ENCODE assay signal across 10 cellular contexts in the genomic region with DNA sequence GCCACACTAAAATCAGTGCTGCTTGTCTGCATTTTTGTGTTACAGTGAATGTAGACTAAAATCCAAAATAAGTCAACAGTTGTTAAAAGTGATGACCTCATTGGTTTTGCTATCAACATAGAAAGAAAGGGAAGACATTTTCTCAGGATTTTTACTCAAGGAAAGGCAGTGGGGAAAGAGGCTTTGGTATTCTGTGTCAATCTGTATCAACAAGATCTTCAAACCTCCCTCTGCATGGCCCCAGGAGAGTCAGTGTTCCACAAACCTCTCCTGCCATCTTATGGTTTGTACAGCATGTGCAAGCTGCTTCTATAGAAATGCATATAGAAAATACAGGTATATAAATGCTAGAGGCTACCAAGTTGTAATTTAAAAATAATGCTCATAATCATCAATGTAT. TPM values are rescaled to one million over a fixed set of nuclear protein-coding genes. Genes with fewer than 3 reads are reported as not detected.
A peak's percentile ranks its signal among the peaks of the same experiment; 100 is the strongest.
DNase-seq lines count a peak whose midpoint lies in the region; ATAC-seq and TF ChIP-seq lines count a peak whose summit lies in the region.
"Had no signal": no experiment of that assay in that cellular context is flagged by ENCODE, and none has a peak within 500 bp of the region (broad histone marks: within the 10 kb centered on the region; RNA-seq: fewer than 3 reads in every experiment).

No MANE protein-coding gene starts in this region.

- H3K27me3 Mint-ChIP-seq in type B pancreatic cell = peaks cover 5% of the 10 kb centered on the region
- peaks cover 2 to 18% of the 10 kb centered on the region in 2 donors for H3K27me3 Mint-ChIP-seq in CD8-positive, alpha-beta memory T cell

- no peaks in the 10 kb centered on the region for H3K9me3 Mint-ChIP-seq in type B pancreatic cell
- H3K9me3 Mint-ChIP-seq in CD8-positive, alpha-beta memory T cell = peaks cover 0 to 9% (median 0%) of the 10 kb centered on the region in 5 donors

- DNase-seq in cardiac muscle cell (ENCODE audit: low read depth in 1 of 2, low spot score in 1 of 2) (peak; percentile 14 to 38), Right ventricle myocardium inferior (ENCODE audit: missing footprints) (no peak), LHCN-M2 (ENCODE audit: low read depth) (peak; percentile 30), dedifferentiated amniotic fluid mesenchymal stem cell (ENCODE audit: extremely low spot score) (peak; percentile 55), type B pancreatic cell (ENCODE audit: extremely low spot score, unreplicated experiment) (no peak), mucosa of gallbladder (ENCODE audit: low spot score) (no peak), uterus (no peak)
- no peak for DNase-seq in CD8-positive, alpha-beta memory T cell
- DNase-seq: activated CD4-positive, alpha-beta T cell treated with anti-CD3 and anti-CD28 coated beads for 4 hours had no signal

- no peaks in the 10 kb centered on the region for H3K36me3 Mint-ChIP-seq in type B pancreatic cell
- H3K36me3 Mint-ChIP-seq in CD8-positive, alpha-beta memory T cell = no peaks in the 10 kb centered on the region

- H3K27me3 ChIP-seq in cardiac muscle cell = no peaks in the 10 kb centered on the region
- no peaks in the 10 kb centered on the region for H3K27me3 ChIP-seq in CD8-positive, alpha-beta memory T cell (ENCODE audit: insufficient read depth, low read length, poor library complexity, severe bottlenecking)
- no peaks in the 10 kb centered on the region for H3K27me3 ChIP-seq in uterus

- H3K4me3 Mint-ChIP-seq in type B pancreatic cell = no peak overlapping the region
- H3K4me3 Mint-ChIP-seq in CD8-positive, alpha-beta memory T cell = no peak overlapping the region

- ATAC-seq in Right ventricle myocardium inferior = no peak

- CTCF ChIA-PET in CD8-positive, alpha-beta memory T cell (lab: Charles Lee) = no interaction called here

- TF ChIP-seq POLR2A in uterus (IDR thresholded peaks at IDR 0.05) = no peak

- H3K27ac ChIP-seq in cardiac muscle cell (no peak overlapping the region), uterus (no peak overlapping the region)
- no peak overlapping the region for H3K27ac ChIP-seq in CD8-positive, alpha-beta memory T cell (ENCODE audit: low read depth, low read length)
- H3K27ac ChIP-seq: skin epidermis had no signal

- H3K9me3 ChIP-seq in cardiac muscle cell (ENCODE audit: low read depth) (no peaks in the 10 kb centered on the region), uterus (peaks cover 0 to 4% of the 10 kb centered on the region in 2 donors)
- H3K9me3 ChIP-seq in CD8-positive, alpha-beta memory T cell (ENCODE audit: low read length) = no peaks in the 10 kb centered on the region

- H3K4me1 Mint-ChIP-seq in type B pancreatic cell (ENCODE audit: unreplicated experiment) = no peaks in the 10 kb centered on the region
- H3K4me1 Mint-ChIP-seq in CD8-positive, alpha-beta memory T cell = no peaks in the 10 kb centered on the region

- POLR2A ChIA-PET in CD8-positive, alpha-beta memory T cell (lab: Charles Lee) = no interaction called here

- H3K36me3 ChIP-seq in cardiac muscle cell (no peaks in the 10 kb centered on the region), uterus (no peaks in the 10 kb centered on the region)
- H3K36me3 ChIP-seq in CD8-positive, alpha-beta memory T cell (ENCODE audit: insufficient read depth, low read length) = no peaks in the 10 kb centered on the region

- intact Hi-C loops in Right ventricle myocardium inferior (cut with DNase I) = loop anchor here (5.0 kb wide), 1 partner anchor 167 kb away; a partner anchor contains a TSS
- intact Hi-C loops in uterus (cut with DNase I; ENCODE audit: low total_unique reads) = no loop called here

- no peak overlapping the region for H3K27ac Mint-ChIP-seq in type B pancreatic cell
- H3K27ac Mint-ChIP-seq in CD8-positive, alpha-beta memory T cell = no peak overlapping the region

- peak; percentile 24 for TF ChIP-seq CTCF in cardiac muscle cell (IDR thresholded peaks at IDR 0.05; ENCODE audit: low read depth, low read length)
- peak; percentile 60 for TF ChIP-seq CTCF in type B pancreatic cell (conservative IDR thresholded peaks at IDR 0.05)
- TF ChIP-seq CTCF in uterus (IDR thresholded peaks at IDR 0.05) = no peak

- H3K4me1 ChIP-seq in cardiac muscle cell (ENCODE audit: low read depth) = no peaks in the 10 kb centered on the region
- no peaks in the 10 kb centered on the region for H3K4me1 ChIP-seq in CD8-positive, alpha-beta memory T cell (ENCODE audit: insufficient read depth, low read length)
- peaks cover 3 to 4% of the 10 kb centered on the region in 2 donors for H3K4me1 ChIP-seq in uterus

- H3K4me3 ChIP-seq in cardiac muscle cell = no peak overlapping the region
- H3K4me3 ChIP-seq in CD8-positive, alpha-beta memory T cell (ENCODE audit: low read length) = no peak overlapping the region
- no peak overlapping the region for H3K4me3 ChIP-seq in uterus
- H3K4me3 ChIP-seq: skin epidermis had no signal

RNA-seq across cellular contexts. Expression of a gene that starts 13.8 kb away (rescaled TPM):
- not detected in 2 replicates for total RNA-seq in cardiac muscle cell
- not detected in 2 replicates for polyA plus RNA-seq in cardiac muscle cell
- total RNA-seq in Right ventricle myocardium inferior = not detected
- not detected in 2 replicates for total RNA-seq in LHCN-M2 (2014; rRNA removed)
- polyA plus RNA-seq in LHCN-M2 (2012) = not detected
- total RNA-seq in type B pancreatic cell (ENCODE audit: low replicate concordance) = not detected in 2 replicates
- total RNA-seq in mucosa of gallbladder = not detected
- not detected for total RNA-seq in CD8-positive, alpha-beta memory T cell
- polyA plus RNA-seq in CD8-positive, alpha-beta memory T cell = not detected
- total RNA-seq in uterus = not detected

RNA-seq across cellular contexts. Expression of a gene that starts 18.5 kb away (rescaled TPM):
- not detected in 2 replicates for total RNA-seq in cardiac muscle cell
- polyA plus RNA-seq in cardiac muscle cell = 0.39 TPM in 1 of 2 replicates, not detected in the other
- not detected for total RNA-seq in Right ventricle myocardium inferior
- total RNA-seq in LHCN-M2 (2014; rRNA removed) = not detected in 2 replicates
- not detected for polyA plus RNA-seq in LHCN-M2 (2012)
- total RNA-seq in type B pancreatic cell (ENCODE audit: low replicate concordance) = not detected in 2 replicates
- not detected for total RNA-seq in mucosa of gallbladder
- not detected for total RNA-seq in CD8-positive, alpha-beta memory T cell
- polyA plus RNA-seq in CD8-positive, alpha-beta memory T cell = not detected
- total RNA-seq in uterus = not detected

RNA-seq across cellular contexts. Expression of a gene that starts 26.5 kb away (rescaled TPM):
- 1.4 and 3.6 TPM in 2 replicates for total RNA-seq in cardiac muscle cell
- polyA plus RNA-seq in cardiac muscle cell = 0.25 and 1.1 TPM in 2 replicates
- not detected for total RNA-seq in Right ventricle myocardium inferior
- total RNA-seq in LHCN-M2 (2014; rRNA removed) = not detected in 2 replicates
- polyA plus RNA-seq in LHCN-M2 (2012) = not detected
- total RNA-seq in type B pancreatic cell (ENCODE audit: low replicate concordance) = not detected in 2 replicates
- total RNA-seq in mucosa of gallbladder = 0.37 TPM
- not detected for total RNA-seq in CD8-positive, alpha-beta memory T cell
- not detected for polyA plus RNA-seq in CD8-positive, alpha-beta memory T cell
- total RNA-seq in uterus = 1 to 10 TPM in 1 of 4 donors, under 1 TPM in 1, not detected in 2; 0.85 to 2.9 TPM

RNA-seq across cellular contexts. Expression of a gene that starts 45.7 kb away (rescaled TPM):
- 1.6 TPM in 1 of 2 replicates, not detected in the other for total RNA-seq in cardiac muscle cell
- not detected in 2 replicates for polyA plus RNA-seq in cardiac muscle cell
- total RNA-seq in Right ventricle myocardium inferior = not detected
- not detected in 2 replicates for total RNA-seq in LHCN-M2 (2014; rRNA removed)
- not detected for polyA plus RNA-seq in LHCN-M2 (2012)
- total RNA-seq in type B pancreatic cell (ENCODE audit: low replicate concordance) = not detected in 2 replicates
- not detected for total RNA-seq in mucosa of gallbladder
- not detected for total RNA-seq in CD8-positive, alpha-beta memory T cell
- polyA plus RNA-seq in CD8-positive, alpha-beta memory T cell = not detected
- total RNA-seq in uterus = 1 to 10 TPM in 1 of 4 donors, under 1 TPM in 1, not detected in 2; 0.82 to 1.5 TPM

RNA-seq across cellular contexts. Expression of a gene that starts 52.1 kb away (rescaled TPM):
- total RNA-seq in cardiac muscle cell (not detected in 2 replicates), Right ventricle myocardium inferior (not detected), LHCN-M2 (2014; rRNA removed) (not detected in 2 replicates), type B pancreatic cell (ENCODE audit: low replicate concordance) (not detected in 2 replicates), mucosa of gallbladder (not detected), uterus (not detected)
- polyA plus RNA-seq in cardiac muscle cell = not detected in 2 replicates
- not detected for polyA plus RNA-seq in LHCN-M2 (2012)
- not detected for total RNA-seq in CD8-positive, alpha-beta memory T cell
- polyA plus RNA-seq in CD8-positive, alpha-beta memory T cell = not detected

Comparison
In these comparisons a context has a peak if more than half of its experiments do, and no peak if none do; other contexts are left out.
1. DNase-seq: peak in cardiac muscle cell (2 of 2), LHCN-M2 (single experiment) and dedifferentiated amniotic fluid mesenchymal stem cell (single experiment); none in Right ventricle myocardium inferior (single experiment), type B pancreatic cell (single experiment), mucosa of gallbladder (single experiment), CD8-positive, alpha-beta memory T cell (0 of 5) and uterus (0 of 2).
2. CTCF ChIP-seq: peak in cardiac muscle cell (single experiment) and type B pancreatic cell (single experiment); none in uterus (0 of 4).